In genomic region chr12:46494424-46494823, GRCh38 we compare ENCODE assay signal across 1 cellular context.
A peak's percentile ranks its signal among the peaks of the same experiment; 100 is the strongest.
TF ChIP-seq lines count a peak whose summit lies in the region.

No MANE protein-coding gene starts in this region.

TF ChIP-seq in HepG2, 621 proteins besides CTCF, POLR2A, EP300 and RAD21 (continued from another document and continues in another):
- TF ChIP-seq ZNF609 (CRISPR knock-in tag; IDR thresholded peaks at IDR 0.05; ENCODE audit: borderline replicate concordance) (no peak; the same call in 1 of the 2 replicates), ZNF274 (CRISPR knock-in tag; IDR thresholded peaks at IDR 0.05) (no peak), FOXJ3 (CRISPR knock-in tag; IDR thresholded peaks at IDR 0.05; ENCODE audit: borderline replicate concordance) (peak; percentile 46; the same call in 1 of the 2 replicates), HMG20A (CRISPR knock-in tag; IDR thresholded peaks at IDR 0.05; ENCODE audit: borderline replicate concordance) (peak; percentile 61), SP1 (IDR thresholded peaks at IDR 0.05) (no peak), SP1 (CRISPR knock-in tag; IDR thresholded peaks at IDR 0.05) (no peak), ASH2L (IDR thresholded peaks at IDR 0.05; ENCODE audit: insufficient read length, low read depth, low read length) (no peak), ZNF205 (CRISPR knock-in tag; IDR thresholded peaks at IDR 0.05) (peak; percentile 46; the same call in 1 of the 2 replicates), CBX5 (CRISPR knock-in tag; IDR thresholded peaks at IDR 0.05; ENCODE audit: borderline replicate concordance) (no peak), ZNF256 (CRISPR knock-in tag; conservative IDR thresholded peaks at IDR 0.05) (no peak), KDM5B (CRISPR knock-in tag; IDR thresholded peaks at IDR 0.05; ENCODE audit: borderline replicate concordance) (no peak), MLLT10 (CRISPR knock-in tag; IDR thresholded peaks at IDR 0.05) (no peak), HNRNPL (IDR thresholded peaks at IDR 0.05; ENCODE audit: low read depth, low read length) (no peak), ERF (CRISPR knock-in tag; IDR thresholded peaks at IDR 0.05) (no peak; the same call in 1 of the 2 replicates), ZNF703 (CRISPR knock-in tag; IDR thresholded peaks at IDR 0.05; ENCODE audit: borderline replicate concordance) (no peak), KAT7 (CRISPR knock-in tag; IDR thresholded peaks at IDR 0.05; ENCODE audit: borderline replicate concordance) (peak; percentile 89), MEIS2 (CRISPR knock-in tag; IDR thresholded peaks at IDR 0.05) (no peak), HNRNPK (IDR thresholded peaks at IDR 0.05; ENCODE audit: low read depth, low read length, poor library complexity, severe bottlenecking) (no peak), ELK4 (CRISPR knock-in tag; IDR thresholded peaks at IDR 0.05; ENCODE audit: borderline replicate concordance) (no peak), YEATS4 (CRISPR knock-in tag; IDR thresholded peaks at IDR 0.05; ENCODE audit: borderline replicate concordance) (no peak), ZHX2 (IDR thresholded peaks at IDR 0.05; ENCODE audit: low read depth) (no peak), ZHX2 (CRISPR knock-in tag; IDR thresholded peaks at IDR 0.05; ENCODE audit: borderline replicate concordance) (no peak), TEF (CRISPR knock-in tag; IDR thresholded peaks at IDR 0.05) (no peak), GATAD1 (CRISPR knock-in tag; IDR thresholded peaks at IDR 0.05) (no peak), KAT2B (IDR thresholded peaks at IDR 0.05; ENCODE audit: borderline replicate concordance, low read depth, low read length) (no peak), MBD4 (IDR thresholded peaks at IDR 0.05; ENCODE audit: borderline replicate concordance, low read length) (no peak), KDM3A (CRISPR knock-in tag; IDR thresholded peaks at IDR 0.05; ENCODE audit: low read depth) (no peak; the same call in 1 of the 2 replicates), ZNF12 (CRISPR knock-in tag; IDR thresholded peaks at IDR 0.05) (no peak), ADNP (CRISPR knock-in tag; IDR thresholded peaks at IDR 0.05) (no peak), E2F1 (CRISPR knock-in tag; IDR thresholded peaks at IDR 0.05) (no peak), ZKSCAN5 (CRISPR knock-in tag; IDR thresholded peaks at IDR 0.05) (no peak), RFX1 (IDR thresholded peaks at IDR 0.05) (no peak), SPEN (CRISPR knock-in tag; IDR thresholded peaks at IDR 0.05; ENCODE audit: low read depth) (no peak), ELF1 (CRISPR knock-in tag; IDR thresholded peaks at IDR 0.05) (no peak), SMAD9 (CRISPR knock-in tag; IDR thresholded peaks at IDR 0.05) (no peak), DPF2 (CRISPR knock-in tag; IDR thresholded peaks at IDR 0.05; ENCODE audit: borderline replicate concordance, low read depth) (0 out of 2 replicates have a peak, but pooled peaks have one; percentile 36), ZBTB38 (CRISPR knock-in tag; IDR thresholded peaks at IDR 0.05) (no peak), ZNF543 (CRISPR knock-in tag; IDR thresholded peaks at IDR 0.05) (no peak), FLYWCH1 (CRISPR knock-in tag; IDR thresholded peaks at IDR 0.05) (no peak), TBX3 (IDR thresholded peaks at IDR 0.05; ENCODE audit: borderline replicate concordance) (no peak), ZNF33A (CRISPR knock-in tag; IDR thresholded peaks at IDR 0.05; ENCODE audit: borderline replicate concordance) (no peak)
- TF ChIP-seq, protein P1, sequence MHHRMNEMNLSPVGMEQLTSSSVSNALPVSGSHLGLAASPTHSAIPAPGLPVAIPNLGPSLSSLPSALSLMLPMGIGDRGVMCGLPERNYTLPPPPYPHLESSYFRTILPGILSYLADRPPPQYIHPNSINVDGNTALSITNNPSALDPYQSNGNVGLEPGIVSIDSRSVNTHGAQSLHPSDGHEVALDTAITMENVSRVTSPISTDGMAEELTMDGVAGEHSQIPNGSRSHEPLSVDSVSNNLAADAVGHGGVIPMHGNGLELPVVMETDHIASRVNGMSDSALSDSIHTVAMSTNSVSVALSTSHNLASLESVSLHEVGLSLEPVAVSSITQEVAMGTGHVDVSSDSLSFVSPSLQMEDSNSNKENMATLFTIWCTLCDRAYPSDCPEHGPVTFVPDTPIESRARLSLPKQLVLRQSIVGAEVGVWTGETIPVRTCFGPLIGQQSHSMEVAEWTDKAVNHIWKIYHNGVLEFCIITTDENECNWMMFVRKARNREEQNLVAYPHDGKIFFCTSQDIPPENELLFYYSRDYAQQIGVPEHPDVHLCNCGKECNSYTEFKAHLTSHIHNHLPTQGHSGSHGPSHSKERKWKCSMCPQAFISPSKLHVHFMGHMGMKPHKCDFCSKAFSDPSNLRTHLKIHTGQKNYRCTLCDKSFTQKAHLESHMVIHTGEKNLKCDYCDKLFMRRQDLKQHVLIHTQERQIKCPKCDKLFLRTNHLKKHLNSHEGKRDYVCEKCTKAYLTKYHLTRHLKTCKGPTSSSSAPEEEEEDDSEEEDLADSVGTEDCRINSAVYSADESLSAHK (CRISPR knock-in tag; IDR thresholded peaks at IDR 0.05; ENCODE audit: borderline replicate concordance), result no peak
- TF ChIP-seq, protein P2, sequence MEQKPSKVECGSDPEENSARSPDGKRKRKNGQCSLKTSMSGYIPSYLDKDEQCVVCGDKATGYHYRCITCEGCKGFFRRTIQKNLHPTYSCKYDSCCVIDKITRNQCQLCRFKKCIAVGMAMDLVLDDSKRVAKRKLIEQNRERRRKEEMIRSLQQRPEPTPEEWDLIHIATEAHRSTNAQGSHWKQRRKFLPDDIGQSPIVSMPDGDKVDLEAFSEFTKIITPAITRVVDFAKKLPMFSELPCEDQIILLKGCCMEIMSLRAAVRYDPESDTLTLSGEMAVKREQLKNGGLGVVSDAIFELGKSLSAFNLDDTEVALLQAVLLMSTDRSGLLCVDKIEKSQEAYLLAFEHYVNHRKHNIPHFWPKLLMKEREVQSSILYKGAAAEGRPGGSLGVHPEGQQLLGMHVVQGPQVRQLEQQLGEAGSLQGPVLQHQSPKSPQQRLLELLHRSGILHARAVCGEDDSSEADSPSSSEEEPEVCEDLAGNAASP (CRISPR knock-in tag; IDR thresholded peaks at IDR 0.05; ENCODE audit: borderline replicate concordance), result peak; percentile 89; the same call in 1 of the 2 replicates
